Comparison of ENCODE assay signal across 1 cellular context in genomic region chr11:61961570-61962212, GRCh38.
A peak's percentile ranks its signal among the peaks of the same experiment; 100 is the strongest.
TF ChIP-seq lines count a peak whose summit lies in the region.

No MANE protein-coding gene starts in this region.

TF ChIP-seq in HepG2, 621 proteins besides CTCF, POLR2A, EP300 and RAD21 (continued from another document):
- TF ChIP-seq NFAT5 (CRISPR knock-in tag; IDR thresholded peaks at IDR 0.05) (no peak), ZNF253 (CRISPR knock-in tag; IDR thresholded peaks at IDR 0.05; ENCODE audit: borderline replicate concordance) (no peak; the same call in 1 of the 2 replicates), ZBTB14 (CRISPR knock-in tag; IDR thresholded peaks at IDR 0.05) (no peak), ZNF607 (CRISPR knock-in tag; IDR thresholded peaks at IDR 0.05; ENCODE audit: borderline replicate concordance) (no peak), ZNF788 (CRISPR knock-in tag; IDR thresholded peaks at IDR 0.05; ENCODE audit: borderline replicate concordance) (no peak), ZNF672 (CRISPR knock-in tag; IDR thresholded peaks at IDR 0.05) (no peak), KDM5B (CRISPR knock-in tag; IDR thresholded peaks at IDR 0.05; ENCODE audit: borderline replicate concordance) (no peak), ZNF510 (CRISPR knock-in tag; IDR thresholded peaks at IDR 0.05; ENCODE audit: low read depth) (no peak), ZBTB37 (CRISPR knock-in tag; IDR thresholded peaks at IDR 0.05) (no peak), ZNF333 (CRISPR knock-in tag; IDR thresholded peaks at IDR 0.05; ENCODE audit: borderline replicate concordance) (no peak), MAFF (IDR thresholded peaks at IDR 0.05; ENCODE audit: low read depth, low read length) (no peak), AFF4 (CRISPR knock-in tag; IDR thresholded peaks at IDR 0.05) (no peak), U2AF1 (optimal IDR thresholded peaks at IDR 0.05; ENCODE audit: low read depth, low read length) (no peak), EZH2 (conservative IDR thresholded peaks at IDR 0.05; ENCODE audit: low read depth, low read length) (no peak), ZNF180 (CRISPR knock-in tag; IDR thresholded peaks at IDR 0.05; ENCODE audit: borderline replicate concordance, low read depth) (no peak), HIC2 (CRISPR knock-in tag; IDR thresholded peaks at IDR 0.05; ENCODE audit: low read depth) (0 out of 2 replicates have a peak, but pooled peaks have one; percentile 25), RELA (CRISPR knock-in tag; IDR thresholded peaks at IDR 0.05) (no peak), XRCC5 (optimal IDR thresholded peaks at IDR 0.05; ENCODE audit: low read length) (peak; percentile 31)
TF ChIP-seq in HepG2: peak in this region for 44.
